Comparison of ENCODE assay signal across 1 cellular context in the genomic region with DNA sequence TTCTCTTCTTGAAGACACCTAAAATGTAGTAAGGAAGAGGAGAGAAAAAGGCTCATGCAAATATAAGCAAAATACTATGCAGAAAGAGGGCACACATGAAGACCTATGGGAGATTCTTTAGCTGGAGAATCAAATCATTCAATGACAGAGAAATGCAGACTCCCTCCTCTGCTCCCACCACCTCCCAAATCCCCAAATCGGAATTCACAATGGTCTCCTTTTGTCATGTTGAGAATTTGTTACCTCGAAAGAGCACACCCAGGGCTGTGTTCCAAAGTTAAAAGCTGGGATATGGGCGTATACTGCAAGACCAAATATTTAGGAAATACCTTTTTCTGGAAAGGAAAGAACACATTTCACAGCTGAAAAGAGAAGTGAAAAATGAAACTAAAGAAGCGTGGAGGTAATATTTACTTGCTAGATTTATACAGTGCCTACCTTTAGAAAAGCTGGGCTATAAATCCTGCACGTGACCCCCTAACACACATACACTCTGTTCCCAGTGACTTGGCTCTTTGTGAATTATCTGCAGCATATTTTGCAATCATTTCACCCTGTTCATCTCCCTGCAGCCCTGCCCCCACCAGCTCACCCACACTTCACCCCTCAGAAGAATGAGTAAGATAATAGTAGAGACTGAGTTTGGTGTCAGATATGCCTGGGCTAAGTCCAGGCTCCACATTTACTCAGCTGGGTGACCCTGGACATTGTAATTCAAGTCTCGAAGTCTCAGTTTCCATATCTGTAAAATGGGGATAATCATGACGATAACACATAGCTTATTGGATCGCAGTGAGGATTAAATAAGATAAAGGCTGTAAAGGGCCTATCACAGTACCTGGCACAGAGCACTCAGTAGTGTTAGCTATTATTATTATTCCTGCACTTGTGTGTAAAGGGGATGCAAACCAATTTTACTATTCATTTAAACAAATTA.
TF ChIP-seq lines count a peak whose summit lies in the region.

No MANE protein-coding gene starts in this region.

TF ChIP-seq in GM23338, 12 proteins besides CTCF, POLR2A, EP300 and RAD21 (continued from another document):
- TF ChIP-seq, protein P1, sequence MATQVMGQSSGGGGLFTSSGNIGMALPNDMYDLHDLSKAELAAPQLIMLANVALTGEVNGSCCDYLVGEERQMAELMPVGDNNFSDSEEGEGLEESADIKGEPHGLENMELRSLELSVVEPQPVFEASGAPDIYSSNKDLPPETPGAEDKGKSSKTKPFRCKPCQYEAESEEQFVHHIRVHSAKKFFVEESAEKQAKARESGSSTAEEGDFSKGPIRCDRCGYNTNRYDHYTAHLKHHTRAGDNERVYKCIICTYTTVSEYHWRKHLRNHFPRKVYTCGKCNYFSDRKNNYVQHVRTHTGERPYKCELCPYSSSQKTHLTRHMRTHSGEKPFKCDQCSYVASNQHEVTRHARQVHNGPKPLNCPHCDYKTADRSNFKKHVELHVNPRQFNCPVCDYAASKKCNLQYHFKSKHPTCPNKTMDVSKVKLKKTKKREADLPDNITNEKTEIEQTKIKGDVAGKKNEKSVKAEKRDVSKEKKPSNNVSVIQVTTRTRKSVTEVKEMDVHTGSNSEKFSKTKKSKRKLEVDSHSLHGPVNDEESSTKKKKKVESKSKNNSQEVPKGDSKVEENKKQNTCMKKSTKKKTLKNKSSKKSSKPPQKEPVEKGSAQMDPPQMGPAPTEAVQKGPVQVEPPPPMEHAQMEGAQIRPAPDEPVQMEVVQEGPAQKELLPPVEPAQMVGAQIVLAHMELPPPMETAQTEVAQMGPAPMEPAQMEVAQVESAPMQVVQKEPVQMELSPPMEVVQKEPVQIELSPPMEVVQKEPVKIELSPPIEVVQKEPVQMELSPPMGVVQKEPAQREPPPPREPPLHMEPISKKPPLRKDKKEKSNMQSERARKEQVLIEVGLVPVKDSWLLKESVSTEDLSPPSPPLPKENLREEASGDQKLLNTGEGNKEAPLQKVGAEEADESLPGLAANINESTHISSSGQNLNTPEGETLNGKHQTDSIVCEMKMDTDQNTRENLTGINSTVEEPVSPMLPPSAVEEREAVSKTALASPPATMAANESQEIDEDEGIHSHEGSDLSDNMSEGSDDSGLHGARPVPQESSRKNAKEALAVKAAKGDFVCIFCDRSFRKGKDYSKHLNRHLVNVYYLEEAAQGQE (IDR thresholded peaks at IDR 0.05; ENCODE audit: unreplicated experiment) = no peak
